Comparison of ENCODE assay signal across 11 cellular contexts in the genomic region with DNA sequence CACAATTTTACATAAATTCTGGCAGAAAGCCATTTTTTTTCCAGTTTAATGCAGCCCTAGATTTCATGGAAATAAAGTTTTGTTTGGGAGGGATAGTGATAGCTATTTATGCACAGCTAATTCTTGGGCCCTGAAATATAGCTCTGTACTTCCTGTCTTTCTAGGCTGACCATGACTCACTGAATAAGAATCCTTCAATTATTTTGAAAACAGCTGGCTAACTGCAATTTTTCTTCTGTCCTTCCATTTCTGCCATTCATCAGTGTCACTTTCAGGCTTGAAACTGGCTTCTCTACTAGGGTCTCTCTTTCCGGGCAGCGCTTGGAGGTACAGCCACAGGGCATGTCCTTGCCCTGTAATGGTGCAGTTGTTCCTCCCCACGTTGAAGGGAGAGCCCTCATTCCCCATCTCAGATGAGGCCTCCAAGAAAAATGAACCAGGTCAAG.
DNase-seq lines count a peak whose midpoint lies in the region; ATAC-seq lines count a peak whose summit lies in the region.
"Had no signal": no experiment of that assay in that cellular context is flagged by ENCODE, and none has a peak within 500 bp of the region (broad histone marks: within the 10 kb centered on the region; RNA-seq: fewer than 3 reads in every experiment).

No MANE protein-coding gene starts in this region.

- peak overlapping the region; percentile 59 for H2AFZ ChIP-seq in GM23248

- no peaks in the 10 kb centered on the region for H3K36me3 Mint-ChIP-seq in activated CD4-positive, alpha-beta T cell treated with anti-CD3 and anti-CD28 coated beads, Interleukin-2, amount 10 ng/mL, durations not matched to agents 24 days and 14 days (ENCODE audit: low read depth)

- no peaks in the 10 kb centered on the region for H3K9me2 ChIP-seq in GM23248 (ENCODE audit: insufficient read depth)

- H3K79me2 ChIP-seq in GM23248 (ENCODE audit: insufficient read depth), result no peaks in the 10 kb centered on the region

- no peak overlapping the region for H3K9ac ChIP-seq in GM23248
- H3K9ac ChIP-seq in adipocyte (ENCODE audit: low read length), result no peak overlapping the region
- peak overlapping the region; percentile 72 for H3K9ac ChIP-seq in skeletal muscle satellite cell (ENCODE audit: low read depth, low read length)

- H3K36me3 ChIP-seq in GM23248 (ENCODE audit: low read depth), result no peaks in the 10 kb centered on the region
- H3K36me3 ChIP-seq in adipocyte (ENCODE audit: control insufficient read depth, insufficient read depth, low read length, severe bottlenecking), result no peaks in the 10 kb centered on the region
- no peaks in the 10 kb centered on the region for H3K36me3 ChIP-seq in skeletal muscle satellite cell (ENCODE audit: insufficient read depth, low read length)

- no peak overlapping the region for H3K4me3 Mint-ChIP-seq in activated CD4-positive, alpha-beta T cell treated with anti-CD3 and anti-CD28 coated beads, Interleukin-2, amount 10 ng/mL, durations not matched to agents 24 days and 14 days

- intact Hi-C loops in activated CD4-positive, alpha-beta T cell treated with anti-CD3 and anti-CD28 coated beads, Interleukin-2, amount 10 ng/mL, durations not matched to agents 24 days and 14 days (cut with micrococcal nuclease), result no loop called here

- H3K27me3 ChIP-seq in GM23248 (replicated peaks; ENCODE audit: insufficient read depth), result no peaks in the 10 kb centered on the region
- H3K27me3 ChIP-seq in adipocyte (replicated peaks; ENCODE audit: control insufficient read depth, insufficient read depth, low read length), result no peaks in the 10 kb centered on the region
- no peaks in the 10 kb centered on the region for H3K27me3 ChIP-seq in skeletal muscle satellite cell (ENCODE audit: control insufficient read depth, insufficient read depth, low read length)

- H3K4me3 ChIP-seq in GM23248 (no peak overlapping the region), adipocyte (ENCODE audit: low read length) (peak overlapping the region; percentile 14), skeletal muscle satellite cell (ENCODE audit: low read length) (peak overlapping the region; percentile 20)

- H3K9me3 Mint-ChIP-seq in activated CD4-positive, alpha-beta T cell treated with anti-CD3 and anti-CD28 coated beads, Interleukin-2, amount 10 ng/mL, durations not matched to agents 24 days and 14 days, result peaks cover 8% of the 10 kb centered on the region

- 36 to 42% methylated on average over 3 of the region's 3 CpGs for WGBS in GM23248 (ENCODE audit: low coverage in 1 of 2, low lambda C conversion rate in 2 of 2, missing lambda C conversion rate in 2 of 2), 2 experiments

- no peak overlapping the region for H3K27ac ChIP-seq in GM23248

- H3K9me3 ChIP-seq in GM23248 (ENCODE audit: low read depth) (peaks cover 3% of the 10 kb centered on the region), adipocyte (ENCODE audit: control insufficient read depth, low read length) (peaks cover 8% of the 10 kb centered on the region), skeletal muscle satellite cell (replicated peaks; ENCODE audit: low read length) (peaks cover 7% of the 10 kb centered on the region)

- H4K20me1 ChIP-seq in GM23248 (ENCODE audit: insufficient read depth), result no peaks in the 10 kb centered on the region

- no peaks in the 10 kb centered on the region for H3K4me1 Mint-ChIP-seq in activated CD4-positive, alpha-beta T cell treated with anti-CD3 and anti-CD28 coated beads, Interleukin-2, amount 10 ng/mL, durations not matched to agents 24 days and 14 days

- ATAC-seq in GM19023 (IDR thresholded peaks at IDR 0.05; ENCODE audit: unreplicated experiment), result no peak

- in situ Hi-C loops in GM23248 (cut with MboI), result no loop called here

- H3K4me2 ChIP-seq in GM23248 (ENCODE audit: unreplicated experiment) (peak overlapping the region; percentile 33), skeletal muscle satellite cell (ENCODE audit: low read length) (peak overlapping the region; percentile 71)

- H3F3A ChIP-seq in GM23248 (ENCODE audit: insufficient read depth), result peaks cover 10% of the 10 kb centered on the region; the same call in 1 of the 2 replicates

- peak; percentile 79 for DNase-seq in GM23248
- DNase-seq in adipocyte (ENCODE audit: low read depth), result peak; percentile 86
- DNase-seq in glomerular endothelial cell (ENCODE audit: extremely low read depth, low read depth, low spot score), result peak; percentile 80
- DNase-seq in NCI-H1436 treated with DMSO at 0.1 percent for 48 hours (lab: John Stamatoyannopoulos, UW), result no peak
- DNase-seq in activated CD4-positive, alpha-beta T cell treated with anti-CD3 and anti-CD28 coated beads, Interleukin-2, amount 10 ng/mL, durations not matched to agents 24 days and 14 days, result no peak
- DNase-seq in Ammon's horn (ENCODE audit: low spot score), result no peak
- DNase-seq: activated CD8-positive, alpha-beta memory T cell treated with anti-CD3 and anti-CD28 coated beads for 24 hours; cortex of kidney; NCI-H82 had no signal

- H3K27me3 Mint-ChIP-seq in activated CD4-positive, alpha-beta T cell treated with anti-CD3 and anti-CD28 coated beads, Interleukin-2, amount 10 ng/mL, durations not matched to agents 24 days and 14 days, result no peaks in the 10 kb centered on the region

- H3K27ac Mint-ChIP-seq in activated CD4-positive, alpha-beta T cell treated with anti-CD3 and anti-CD28 coated beads, Interleukin-2, amount 10 ng/mL, durations not matched to agents 24 days and 14 days, result no peak overlapping the region

- H3K4me1 ChIP-seq in GM23248 (ENCODE audit: insufficient read depth) (peaks cover 19% of the 10 kb centered on the region), adipocyte (ENCODE audit: control insufficient read depth, insufficient read depth, low read length) (peaks cover 37% of the 10 kb centered on the region), skeletal muscle satellite cell (ENCODE audit: control insufficient read depth, insufficient read depth, low read length) (peaks cover 46% of the 10 kb centered on the region)

Comparison
In these comparisons a context has a peak if more than half of its experiments do, and no peak if none do; other contexts are left out.
1. DNase-seq: peak in GM23248 (single experiment), adipocyte (single experiment) and glomerular endothelial cell (single experiment); none in NCI-H1436 treated with DMSO at 0.1 percent for 48 hours (single experiment), activated CD4-positive, alpha-beta T cell treated with anti-CD3 and anti-CD28 coated beads, Interleukin-2, amount 10 ng/mL, durations not matched to agents 24 days and 14 days (single experiment) and Ammon's horn (single experiment).